In the genomic region with DNA sequence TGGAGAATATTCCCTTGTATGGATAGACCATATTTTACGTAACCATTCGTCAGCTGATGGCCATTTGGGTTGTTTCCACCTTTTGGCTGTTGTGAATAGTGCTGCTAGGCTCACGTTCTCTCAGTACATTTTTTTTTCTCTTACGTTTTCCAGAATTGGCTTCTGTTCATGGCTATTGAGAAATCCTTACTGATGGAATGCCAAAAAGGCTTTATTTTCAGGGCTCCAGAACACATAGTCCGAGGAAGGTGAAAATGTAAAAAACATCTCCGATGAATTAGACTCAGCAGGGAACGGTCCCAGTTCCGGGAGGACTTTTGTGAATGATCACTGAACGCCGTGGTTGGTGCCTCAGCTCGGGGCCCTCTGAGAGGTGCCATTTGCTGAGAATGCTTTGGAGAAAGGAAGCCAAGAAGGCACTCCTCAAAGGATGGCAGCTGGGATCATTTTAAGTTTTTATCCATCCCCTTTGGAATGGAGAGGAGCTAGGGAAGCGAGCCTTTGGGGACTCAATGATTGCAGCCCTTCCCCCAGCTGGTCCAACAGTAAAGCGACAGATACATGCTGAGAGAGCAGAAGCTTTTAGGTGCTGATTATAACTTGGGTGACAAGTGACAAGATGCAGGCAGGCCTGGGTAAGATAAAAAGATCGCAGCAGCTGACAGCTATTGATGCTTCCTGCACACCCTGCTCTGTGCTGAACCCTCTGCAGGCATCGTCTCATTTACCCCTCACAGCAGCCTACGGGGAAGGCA, we compare ENCODE assay signal across 16 cellular contexts.
DNase-seq lines count a peak whose midpoint lies in the region; ATAC-seq and TF ChIP-seq lines count a peak whose summit lies in the region.
"Had no signal": no experiment of that assay in that cellular context is flagged by ENCODE, and none has a peak within 500 bp of the region (broad histone marks: within the 10 kb centered on the region; RNA-seq: fewer than 3 reads in every experiment).

No MANE protein-coding gene starts in this region.

- TF ChIP-seq CTCF in fibroblast of lung (conservative IDR thresholded peaks at IDR 0.05 in 1 of 2, IDR thresholded peaks at IDR 0.05 in 1 of 2; ENCODE audit: low read depth in 1 of 2, low read length in 2 of 2), result no peak

- no peak overlapping the region for H2AFZ ChIP-seq in fibroblast of lung (ENCODE audit: low read length)

- H3K27me3 ChIP-seq in fibroblast of lung (ENCODE audit: control insufficient read depth, insufficient read depth, low read length), result peaks cover 15% of the 10 kb centered on the region
- H3K27me3 ChIP-seq: pancreas had no signal

- intact Hi-C loops in Right ventricle myocardium inferior (cut with DNase I) (no loop called here), cardiac septum (cut with DNase I) (no loop called here)

- no peaks in the 10 kb centered on the region for H4K20me1 ChIP-seq in fibroblast of lung (ENCODE audit: control insufficient read depth, extremely low read depth, insufficient read depth, low read length)

- H3K4me2 ChIP-seq in fibroblast of lung (ENCODE audit: extremely low read depth, insufficient read depth, low read length), result no peak overlapping the region

- no peaks in the 10 kb centered on the region for H3K9me3 ChIP-seq in fibroblast of lung (ENCODE audit: control insufficient read depth, insufficient read depth, low read depth, low read length)
- H3K9me3 ChIP-seq: pancreas had no signal

- peak; percentile 87 for ATAC-seq in Right ventricle myocardium inferior
- ATAC-seq: left colon had no signal

- H3K27ac ChIP-seq in fibroblast of lung (ENCODE audit: insufficient read depth, low read length), result no peak overlapping the region
- H3K27ac ChIP-seq: HL-60, pancreas had no signal

- H3K4me3 ChIP-seq in fibroblast of lung (replicated peaks in 1 of 4; ENCODE audit: control extremely low read depth in 1 of 4, insufficient read depth in 1 of 4, low read depth in 3 of 4, low read length in 4 of 4), result no peak overlapping the region
- H3K4me3 ChIP-seq: pancreas had no signal

- DNase-seq in Right ventricle myocardium inferior (ENCODE audit: missing footprints) (no peak), cardiac septum (ENCODE audit: low spot score) (no peak), fibroblast of lung (ENCODE audit: low read depth in 2 of 2) (peak; percentile 17 to 89), midbrain (lab: John Stamatoyannopoulos, UW) (peak; percentile 6), NCI-H774 (lab: John Stamatoyannopoulos, UW) (no peak), GDM1 (lab: John Stamatoyannopoulos, UW) (no peak), AML-193 (lab: John Stamatoyannopoulos, UW) (no peak)
- no peak for DNase-seq in activated naive CD4-positive, alpha-beta T cell treated with anti-CD3 and anti-CD28 coated beads, Interleukin-2, amount 50 U/mL, for 16 hours
- DNase-seq: activated T-cell treated with anti-CD3 and anti-CD28 coated beads, Interleukin-2, amount 50 U/mL, for 1 hour; foreskin melanocyte; left colon; NCI-H510A; pancreas; SHP77 treated with DMSO at 0.1 percent for 48 hours; stimulated activated CD4-positive, alpha-beta T cell treated with anti-CD3 and anti-CD28 coated beads, Interleukin-4, amount 100 ng/mL, for 4 hours had no signal

- no peaks in the 10 kb centered on the region for H3K36me3 ChIP-seq in fibroblast of lung (ENCODE audit: control insufficient read depth, insufficient read depth, low read length)
- H3K36me3 ChIP-seq: pancreas had no signal

- H3K79me2 ChIP-seq in fibroblast of lung (ENCODE audit: control insufficient read depth, insufficient read depth, low read length), result no peaks in the 10 kb centered on the region

- H3K4me1 ChIP-seq in fibroblast of lung (ENCODE audit: control insufficient read depth, extremely low read depth, insufficient read depth, low read length), result no peaks in the 10 kb centered on the region
- H3K4me1 ChIP-seq: pancreas had no signal

- H3K9ac ChIP-seq in fibroblast of lung (ENCODE audit: insufficient read depth, low read length), result no peak overlapping the region

Comparison
In these comparisons a context has a peak if more than half of its experiments do, and no peak if none do; other contexts are left out.
1. DNase-seq: peak in fibroblast of lung (2 of 2) and midbrain (single experiment); none in Right ventricle myocardium inferior (single experiment), cardiac septum (single experiment), activated naive CD4-positive, alpha-beta T cell treated with anti-CD3 and anti-CD28 coated beads, Interleukin-2, amount 50 U/mL, for 16 hours (single experiment), NCI-H774 (single experiment), GDM1 (single experiment) and AML-193 (0 of 2).